ENCODE assay signal across 12 cellular contexts in genomic region chr3:149378420-149379388, GRCh38. TPM values are rescaled to one million over a fixed set of nuclear protein-coding genes. Genes with fewer than 3 reads are reported as not detected.
DNase-seq lines count a peak whose midpoint lies in the region; ATAC-seq and TF ChIP-seq lines count a peak whose summit lies in the region.
"Had no signal": no experiment of that assay in that cellular context is flagged by ENCODE, and none has a peak within 500 bp of the region (broad histone marks: within the 10 kb centered on the region; RNA-seq: fewer than 3 reads in every experiment).

No MANE protein-coding gene starts in this region.

- H3K9me3 Mint-ChIP-seq in endothelial cell (ENCODE audit: unreplicated experiment) (peaks cover 8% of the 10 kb centered on the region), nephron (peaks cover 13% of the 10 kb centered on the region)

- DNase-seq in left ventricle myocardium inferior (no peak), left cardiac atrium (no peak), endothelial cell (ENCODE audit: low spot score) (no peak), vagina (ENCODE audit: extremely low spot score in 2 of 2) (no peak), NCI-H748 treated with DMSO at 0.1 percent for 48 hours (lab: John Stamatoyannopoulos, UW) (no peak)
- DNase-seq in stimulated activated CD4-positive, alpha-beta T cell treated with anti-CD3 and anti-CD28 coated beads, Interleukin-4, amount 100 ng/mL, for 1 hour = no peak
- DNase-seq: activated CD4-positive, alpha-beta T cell treated with anti-CD3 and anti-CD28 coated beads for 36 hours; endodermal cell; NCI-H1436; ovary had no signal

- H3K9me3 ChIP-seq in left ventricle myocardium inferior (replicated peaks) (no peaks in the 10 kb centered on the region), vagina (no peaks in the 10 kb centered on the region)
- H3K9me3 ChIP-seq: ovary had no signal

- TF ChIP-seq POLR2A in vagina (IDR thresholded peaks at IDR 0.05) = no peak

- H3K36me3 Mint-ChIP-seq in endothelial cell (ENCODE audit: low read depth, unreplicated experiment) (peaks cover 16% of the 10 kb centered on the region), nephron (ENCODE audit: low read depth) (peaks cover 15% of the 10 kb centered on the region)

- H3K4me1 ChIP-seq in left ventricle myocardium inferior (peaks cover 53% of the 10 kb centered on the region), vagina (peaks cover 31% of the 10 kb centered on the region)

- H3K4me3 ChIP-seq in left ventricle myocardium inferior (peak overlapping the region; percentile 69), vagina (no peak overlapping the region)
- H3K4me3 ChIP-seq: ovary had no signal

- H3K27me3 ChIP-seq in left ventricle myocardium inferior (ENCODE audit: low read depth) (no peaks in the 10 kb centered on the region), vagina (no peaks in the 10 kb centered on the region)
- H3K27me3 ChIP-seq: ovary had no signal

- H3K27me3 Mint-ChIP-seq in endothelial cell (ENCODE audit: unreplicated experiment) (peaks cover 3% of the 10 kb centered on the region), nephron (ENCODE audit: low read depth) (no peaks in the 10 kb centered on the region)

- peak overlapping the region; percentile 90 for H3K27ac ChIP-seq in left ventricle myocardium inferior (replicated peaks)
- H3K27ac ChIP-seq in vagina = peak overlapping the region; percentile 76

- ATAC-seq in left cardiac atrium (no peak), GM21825 (IDR thresholded peaks at IDR 0.05; ENCODE audit: unreplicated experiment) (no peak)
- ATAC-seq: activated CD4-positive, alpha-beta T cell treated with anti-CD3 and anti-CD28 coated beads for 36 hours had no signal

- H3K4me3 Mint-ChIP-seq in endothelial cell (ENCODE audit: unreplicated experiment) (peak overlapping the region; percentile 51), nephron (peak overlapping the region in 2 of 3 experiments; percentile 57 to 86)
- H3K4me3 Mint-ChIP-seq: activated CD4-positive, alpha-beta T cell treated with anti-CD3 and anti-CD28 coated beads for 36 hours; endodermal cell had no signal

- H3K4me1 Mint-ChIP-seq in endothelial cell (ENCODE audit: unreplicated experiment) = peaks cover 38% of the 10 kb centered on the region
- peaks cover 43% of the 10 kb centered on the region for H3K4me1 Mint-ChIP-seq in nephron
- H3K4me1 Mint-ChIP-seq: activated CD4-positive, alpha-beta T cell treated with anti-CD3 and anti-CD28 coated beads for 36 hours; endodermal cell had no signal

- H3K36me3 ChIP-seq in left ventricle myocardium inferior (peaks cover 19% of the 10 kb centered on the region), vagina (no peaks in the 10 kb centered on the region)
- H3K36me3 ChIP-seq: ovary had no signal

- H3K27ac Mint-ChIP-seq in endothelial cell (ENCODE audit: unreplicated experiment) (peak overlapping the region; percentile 62), nephron (peak overlapping the region; percentile 92 to 95 (median 95))
- H3K27ac Mint-ChIP-seq: activated CD4-positive, alpha-beta T cell treated with anti-CD3 and anti-CD28 coated beads for 36 hours; endodermal cell had no signal

- intact Hi-C loops in left ventricle myocardium inferior (cut with micrococcal nuclease) = no loop called here
- intact Hi-C loops in left cardiac atrium (cut with DNase I) = no loop called here
- intact Hi-C loops in vagina (cut with DNase I) = no loop called here

- no peak for TF ChIP-seq CTCF in left ventricle myocardium inferior (IDR thresholded peaks at IDR 0.05; ENCODE audit: borderline replicate concordance)
- no peak for TF ChIP-seq CTCF in endothelial cell (IDR thresholded peaks at IDR 0.05; ENCODE audit: unreplicated experiment)
- no peak for TF ChIP-seq CTCF in nephron (IDR thresholded peaks at IDR 0.05; ENCODE audit: unreplicated experiment in 3 of 3)
- no peak for TF ChIP-seq CTCF in vagina (IDR thresholded peaks at IDR 0.05)

RNA-seq across cellular contexts. Expression of gene TM4SF1, which starts 1.3 kb away (rescaled TPM):
- 103 TPM for total RNA-seq in left ventricle myocardium inferior
- 100 to 1,000 TPM; 125 to 194 TPM for total RNA-seq in left cardiac atrium
- total RNA-seq in endothelial cell (ENCODE audit: unreplicated experiment) = 0.97 TPM
- total RNA-seq in vagina = 97.7 TPM
- total RNA-seq: activated CD4-positive, alpha-beta T cell treated with anti-CD3 and anti-CD28 coated beads for 36 hours; endodermal cell had no signal

RNA-seq across cellular contexts. Expression of gene TM4SF18, which starts 45.3 kb away (rescaled TPM):
- total RNA-seq in left ventricle myocardium inferior (11.2 TPM), left cardiac atrium (10 to 100 TPM; 12.5 to 13.2 TPM), endothelial cell (ENCODE audit: unreplicated experiment) (57.4 TPM), vagina (10.1 TPM)
- total RNA-seq: activated CD4-positive, alpha-beta T cell treated with anti-CD3 and anti-CD28 coated beads for 36 hours had no signal

Comparison
In these comparisons a context has a peak if more than half of its experiments do, and no peak if none do; other contexts are left out.
1. RNA of gene TM4SF1, which starts 1.3 kb away (total RNA-seq): 125 to 194 TPM in left cardiac atrium, 103 TPM in left ventricle myocardium inferior (single experiment) and 97.7 TPM in vagina (single experiment); 0.97 TPM in endothelial cell (single experiment); every median in the first group is over 10 times any median in the second.